8 cellular contexts compared by ENCODE assay signal in genomic region chr6:137415127-137415833, GRCh38.
DNase-seq lines count a peak whose midpoint lies in the region; TF ChIP-seq lines count a peak whose summit lies in the region.

No MANE protein-coding gene starts in this region.

- H3K4me1 Mint-ChIP-seq in endothelial cell (ENCODE audit: unreplicated experiment): peaks cover 38% of the 10 kb centered on the region

- peak overlapping the region; percentile 70 for H3K4me3 Mint-ChIP-seq in endothelial cell (ENCODE audit: unreplicated experiment)

- peak overlapping the region; percentile 65 for H3K27ac Mint-ChIP-seq in endothelial cell (ENCODE audit: unreplicated experiment)

- TF ChIP-seq CTCF in endothelial cell (IDR thresholded peaks at IDR 0.05; ENCODE audit: unreplicated experiment): peak; percentile 45

- H3K27me3 Mint-ChIP-seq in endothelial cell (ENCODE audit: unreplicated experiment): no peaks in the 10 kb centered on the region

- no peaks in the 10 kb centered on the region for H3K36me3 Mint-ChIP-seq in endothelial cell (ENCODE audit: low read depth, unreplicated experiment)

- DNase-seq in EH (ENCODE audit: low read depth) (peak; percentile 66), H4 (ENCODE audit: low spot score) (peak; percentile 52), MV-4-11 (lab: John Stamatoyannopoulos, UW) (peak; percentile 64), endothelial cell (ENCODE audit: low spot score) (peak; percentile 69), middle frontal gyrus (ENCODE audit: extremely low spot score, low spot score) (peak; percentile 32), NCI-H226 (no peak)
- peak; percentile 25 for DNase-seq in activated CD8-positive, alpha-beta memory T cell treated with anti-CD3 and anti-CD28 coated beads, Interleukin-2, amount 50 U/mL, for 1 hour (ENCODE audit: extremely low read depth)
- DNase-seq in stimulated activated CD8-positive, alpha-beta memory T cell treated with anti-CD3 and anti-CD28 coated beads, Interleukin-4, amount 100 ng/mL, for 4 hours (ENCODE audit: low read depth in 2 of 2, low spot score in 1 of 2): peak; percentile 35 to 48

- no peaks in the 10 kb centered on the region for H3K9me3 Mint-ChIP-seq in endothelial cell (ENCODE audit: unreplicated experiment)
